13 cellular contexts compared by ENCODE assay signal in the genomic region with DNA sequence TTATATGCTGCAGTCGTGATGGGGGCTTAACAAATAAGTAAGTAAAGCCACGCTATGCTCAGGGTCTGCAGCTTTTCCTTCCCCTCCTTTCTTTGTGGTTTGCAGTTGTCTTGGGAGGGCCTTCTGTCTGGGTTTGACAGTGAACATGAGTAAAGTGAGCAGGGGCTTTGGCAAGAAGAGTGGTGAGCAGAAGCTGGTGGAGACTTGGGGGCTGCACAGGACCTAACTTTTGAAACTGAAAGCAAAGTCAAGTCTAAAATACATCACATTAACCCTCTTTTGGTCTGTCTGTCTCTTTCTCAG.
DNase-seq lines count a peak whose midpoint lies in the region; TF ChIP-seq lines count a peak whose summit lies in the region.
"Had no signal": no experiment of that assay in that cellular context is flagged by ENCODE, and none has a peak within 500 bp of the region (broad histone marks: within the 10 kb centered on the region; RNA-seq: fewer than 3 reads in every experiment).

No MANE protein-coding gene starts in this region.

- H3K9me3 ChIP-seq in OCI-LY3 (ENCODE audit: insufficient read depth, low read length) (peaks cover 6% of the 10 kb centered on the region; the same call in 1 of the 2 replicates), endodermal cell (ENCODE audit: control insufficient read depth, low read length) (peaks cover 7% of the 10 kb centered on the region)

- CTCF ChIA-PET in Calu3 (lab: Charles Lee), result no interaction called here

- peak overlapping the region; percentile 87 for H3K27ac ChIP-seq in OCI-LY3 (ENCODE audit: low read length)
- H3K27ac ChIP-seq in endodermal cell (ENCODE audit: low read depth, low read length), result no peak overlapping the region
- H3K27ac ChIP-seq: Peyer's patch had no signal

- no TSS peak for BruUV-seq in Calu3 (replicated peaks; lab: Mats Ljungman, UMichigan)

- H3K4me2 ChIP-seq in OCI-LY3 (ENCODE audit: low read length), result peak overlapping the region; percentile 86

- peak overlapping the region; percentile 74 for H3K4me3 ChIP-seq in OCI-LY3 (ENCODE audit: low read length)
- no peak overlapping the region for H3K4me3 ChIP-seq in endodermal cell (ENCODE audit: low read length)
- H3K4me3 ChIP-seq: Peyer's patch had no signal

- TF ChIP-seq CTCF in Calu3 (IDR thresholded peaks at IDR 0.05; ENCODE audit: unreplicated experiment), result no peak
- TF ChIP-seq CTCF in OCI-LY3 (IDR thresholded peaks at IDR 0.05; ENCODE audit: low read depth, low read length), result no peak
- TF ChIP-seq CTCF in endodermal cell (conservative IDR thresholded peaks at IDR 0.05), result no peak
- no peak for TF ChIP-seq CTCF in osteocyte (IDR thresholded peaks at IDR 0.05)

- no peaks in the 10 kb centered on the region for H3K27me3 ChIP-seq in OCI-LY3 (ENCODE audit: low read depth, low read length)
- H3K27me3 ChIP-seq in endodermal cell (ENCODE audit: control insufficient read depth, insufficient read depth, low read length, poor library complexity, severe bottlenecking), result no peaks in the 10 kb centered on the region
- H3K27me3 ChIP-seq: Peyer's patch had no signal

- H3K27me3 Mint-ChIP-seq in Calu3 (ENCODE audit: unreplicated experiment) (no peaks in the 10 kb centered on the region), endodermal cell (ENCODE audit: insufficient read depth) (no peaks in the 10 kb centered on the region), osteocyte (ENCODE audit: unreplicated experiment) (no peaks in the 10 kb centered on the region)

- H2AFZ ChIP-seq in OCI-LY3 (ENCODE audit: low read depth, low read length), result no peak overlapping the region

- H3K4me1 Mint-ChIP-seq in Calu3 (ENCODE audit: low read depth, unreplicated experiment) (peaks cover 14% of the 10 kb centered on the region), endodermal cell (peaks cover 7% of the 10 kb centered on the region), osteocyte (ENCODE audit: unreplicated experiment) (peaks cover 25% of the 10 kb centered on the region)

- H3K4me3 Mint-ChIP-seq in Calu3 (ENCODE audit: low read depth, unreplicated experiment) (no peak overlapping the region), endodermal cell (no peak overlapping the region), osteocyte (ENCODE audit: unreplicated experiment) (no peak overlapping the region)
- H3K4me3 Mint-ChIP-seq: stimulated activated naive CD8-positive, alpha-beta T cell treated with anti-CD3 and anti-CD28 coated beads, Interleukin-15, Interleukin-2, amounts not matched to agents 100 ng/mL and 50 ng/mL, for 24 hours had no signal

- WGBS in endodermal cell (ENCODE audit: insufficient coverage in 1 of 2, insufficient read length in 1 of 2), 2 experiments, result 85% methylated on average over 2 of the region's 2 CpGs

- H3K36me3 ChIP-seq in OCI-LY3 (replicated peaks; ENCODE audit: low read depth, low read length) (peaks cover 3% of the 10 kb centered on the region), endodermal cell (ENCODE audit: control insufficient read depth, insufficient read depth, low read length) (no peaks in the 10 kb centered on the region)
- H3K36me3 ChIP-seq: Peyer's patch had no signal

- H3K9me3 Mint-ChIP-seq in Calu3 (ENCODE audit: low read depth, unreplicated experiment), result no peaks in the 10 kb centered on the region
- H3K9me3 Mint-ChIP-seq in endodermal cell, result peaks cover 17% of the 10 kb centered on the region
- H3K9me3 Mint-ChIP-seq in osteocyte (ENCODE audit: unreplicated experiment), result peaks cover 17% of the 10 kb centered on the region

- H3K4me1 ChIP-seq in OCI-LY3 (ENCODE audit: low read length) (peaks cover 67% of the 10 kb centered on the region), endodermal cell (ENCODE audit: control insufficient read depth, insufficient read depth, low read length) (no peaks in the 10 kb centered on the region)
- H3K4me1 ChIP-seq: Peyer's patch had no signal

- DNase-seq in Calu3 (no peak), endodermal cell (peak; percentile 49), osteocyte (ENCODE audit: extremely low spot score, unreplicated experiment) (peak; percentile 51), OCI-M2 (lab: John Stamatoyannopoulos, UW; ENCODE audit: unreplicated experiment) (no peak), NCI-H774 (lab: John Stamatoyannopoulos, UW) (no peak)
- DNase-seq in NK-92 treated with Interleukin-12 subunit alpha and Interleukin-12 subunit beta, amount 100 ng/mL, for 24 hours (lab: John Stamatoyannopoulos, UW), result no peak
- no peak for DNase-seq in activated T-cell treated with anti-CD3 and anti-CD28 coated beads, Interleukin-2, amount 50 U/mL, for 48 hours
- DNase-seq: Kasumi-1, midbrain, NCI-H1105 treated with DMSO at 0.1 percent for 48 hours had no signal

- H3K27ac Mint-ChIP-seq in Calu3 (ENCODE audit: unreplicated experiment), result peak overlapping the region; percentile 89
- H3K27ac Mint-ChIP-seq in endodermal cell, result peak overlapping the region; percentile 86
- H3K27ac Mint-ChIP-seq in osteocyte (ENCODE audit: unreplicated experiment), result peak overlapping the region; percentile 92
- H3K27ac Mint-ChIP-seq: stimulated activated naive CD8-positive, alpha-beta T cell treated with anti-CD3 and anti-CD28 coated beads, Interleukin-15, Interleukin-2, amounts not matched to agents 100 ng/mL and 50 ng/mL, for 24 hours had no signal

- H3K36me3 Mint-ChIP-seq in Calu3 (ENCODE audit: insufficient read depth, unreplicated experiment) (peaks cover 7% of the 10 kb centered on the region), endodermal cell (ENCODE audit: low read depth) (no peaks in the 10 kb centered on the region), osteocyte (ENCODE audit: unreplicated experiment) (peaks cover 8% of the 10 kb centered on the region)

- no peaks in the 10 kb centered on the region for H4K20me1 ChIP-seq in OCI-LY3 (ENCODE audit: insufficient read depth, low read length)

- H3K79me2 ChIP-seq in OCI-LY3 (ENCODE audit: low read length), result no peaks in the 10 kb centered on the region

- peak overlapping the region; percentile 65; the same call in 1 of the 2 replicates for H3K9ac ChIP-seq in OCI-LY3 (ENCODE audit: low read length)
- no peak overlapping the region for H3K9ac ChIP-seq in endodermal cell (ENCODE audit: extremely low read depth, low read length, poor library complexity, severe bottlenecking)

- intact Hi-C loops in Calu3 (cut with micrococcal nuclease; ENCODE audit: unreplicated experiment), result loop anchor here (5.0 kb wide), 1 partner anchor 135 kb away; no protein-coding TSS in a partner anchor

Comparison
In these comparisons a context has a peak if more than half of its experiments do, and no peak if none do; other contexts are left out.
1. DNase-seq: peak in endodermal cell (single experiment) and osteocyte (single experiment); none in Calu3 (single experiment), OCI-M2 (single experiment), NK-92 treated with Interleukin-12 subunit alpha and Interleukin-12 subunit beta, amount 100 ng/mL, for 24 hours (single experiment), NCI-H774 (single experiment) and activated T-cell treated with anti-CD3 and anti-CD28 coated beads, Interleukin-2, amount 50 U/mL, for 48 hours (0 of 2).
2. Peak in every context shown above with its lines, with median percentiles within 50 percentile points of each other: H3K27ac Mint-ChIP-seq.